ENCODE assay signal across 8 cellular contexts in the genomic region with DNA sequence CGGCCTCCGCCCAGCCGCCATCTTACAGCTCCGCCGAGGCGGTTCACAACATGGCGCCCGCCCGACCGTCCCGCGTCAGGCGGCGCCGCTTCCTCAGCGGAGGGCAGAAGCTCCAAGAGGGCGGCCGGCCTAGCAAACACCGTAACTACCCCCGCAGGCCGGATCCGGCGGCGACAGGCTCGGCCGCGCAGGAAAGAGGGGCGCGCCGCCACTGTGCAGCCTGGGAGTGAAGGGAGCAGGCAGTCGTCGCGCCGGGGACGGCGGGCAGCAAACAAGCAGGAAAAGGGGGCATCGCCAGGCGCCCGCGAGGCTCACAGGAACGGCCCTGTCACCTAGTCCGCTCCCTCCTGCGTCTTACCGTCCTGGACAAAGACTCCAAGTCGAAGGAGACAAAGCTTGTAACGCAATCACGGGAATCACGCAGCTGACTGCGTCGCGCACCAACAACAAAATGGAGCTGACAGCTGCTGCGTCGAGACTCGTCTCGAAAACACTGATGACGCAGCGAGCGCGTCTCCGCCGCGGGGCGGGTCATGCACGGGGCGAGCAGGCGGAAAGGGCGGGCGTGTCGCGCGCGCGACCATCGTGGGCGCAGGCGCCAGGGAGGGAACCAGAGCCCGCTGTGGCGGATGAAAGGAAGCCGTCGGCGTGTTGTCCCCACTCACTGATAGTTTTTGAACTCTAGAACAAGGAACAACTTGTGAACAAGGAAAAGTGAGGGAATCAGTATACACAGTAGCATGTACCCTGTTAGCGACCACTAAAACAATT. TPM values are rescaled to one million over a fixed set of nuclear protein-coding genes. Genes with fewer than 3 reads are reported as not detected.
DNase-seq lines count a peak whose midpoint lies in the region; ATAC-seq and TF ChIP-seq lines count a peak whose summit lies in the region.

Gene CLK1 (minus strand): TSS at position 453 of the 771 bp plus-strand sequence. CDS start 2,796 bp downstream, outside the sequence.

- POLR2A ChIA-PET in activated naive CD8-positive, alpha-beta T cell treated with anti-CD3 and anti-CD28 coated beads, Interleukin-2, amount 10 ng/mL, durations not matched to agents 7 days and 5 days (lab: Charles Lee) = interaction anchor here (0.6 to 4.5 kb wide), 42 partner anchors 9 to 917 kb away, joined by 3 to 108 read pairs (median 6); partner anchors contain the start of genes BZW1, CASP10, CASP8 and CFLAR

- H3K4me3 ChIP-seq in GM12875 (ENCODE audit: low read depth, low read length) (peak within 1 kb of the TSS; percentile 87), SU-DHL-6 (ENCODE audit: insufficient read depth, low read length, poor library complexity, severe bottlenecking) (peak within 1 kb of the TSS; percentile 89), ovary (peak within 1 kb of the TSS; percentile 100), thymus (ENCODE audit: low read length) (peak within 1 kb of the TSS; percentile 81)

- H3K79me2 ChIP-seq in SU-DHL-6 (ENCODE audit: insufficient read depth, low read length) = peaks cover 50% of the 10 kb centered on the region

- peak within 1 kb of the TSS; percentile 57 for H2AFZ ChIP-seq in SU-DHL-6 (ENCODE audit: low read depth, low read length, severe bottlenecking)

- H3K27ac ChIP-seq in SU-DHL-6 (ENCODE audit: low read depth, low read length) (peak within 1 kb of the TSS; percentile 86), ovary (peak within 1 kb of the TSS; percentile 99), thymus (ENCODE audit: low read depth) (peak within 1 kb of the TSS; percentile 99)

- intact Hi-C loops in head of caudate nucleus (cut with DNase I) (loop anchor here (5.0 kb wide), 1 partner anchor 52 kb away; the partner anchor contains the start of gene BZW1), ovary (cut with DNase I) (loop anchor here (2.0 to 10.0 kb wide), 3 partner anchors 50 to 52 kb away; partner anchors contain the start of gene BZW1 (in 3 of the 4))

- H3K4me3 Mint-ChIP-seq in activated naive CD8-positive, alpha-beta T cell treated with anti-CD3 and anti-CD28 coated beads, Interleukin-2, amount 10 ng/mL, durations not matched to agents 7 days and 5 days = peak within 1 kb of the TSS; percentile 96

- H3K36me3 Mint-ChIP-seq in activated naive CD8-positive, alpha-beta T cell treated with anti-CD3 and anti-CD28 coated beads, Interleukin-2, amount 10 ng/mL, durations not matched to agents 7 days and 5 days = peaks cover 40% of the 10 kb centered on the region

- H3K9ac ChIP-seq in SU-DHL-6 (ENCODE audit: low read length) = peak within 1 kb of the TSS; percentile 97

- H3K36me3 ChIP-seq in SU-DHL-6 (ENCODE audit: low read length) (peaks cover 30% of the 10 kb centered on the region), ovary (no peaks in the 10 kb centered on the region), thymus (ENCODE audit: control insufficient read depth, insufficient read depth) (peaks cover 3% of the 10 kb centered on the region)

- WGBS in ovary, 3 donors = 0 to 1% (median 0%) methylated on average over 76 to 82 of the region's 82 CpGs
- under 1% methylated on average over 82 of the region's 82 CpGs for WGBS in thymus

- peaks cover 28% of the 10 kb centered on the region for H4K20me1 ChIP-seq in SU-DHL-6 (ENCODE audit: low read depth, low read length)

- no peaks in the 10 kb centered on the region for H3K27me3 ChIP-seq in SU-DHL-6 (ENCODE audit: low read length)
- H3K27me3 ChIP-seq in ovary = no peaks in the 10 kb centered on the region
- no peaks in the 10 kb centered on the region for H3K27me3 ChIP-seq in thymus (ENCODE audit: control insufficient read depth, insufficient read depth)

- H3K9me3 ChIP-seq in SU-DHL-6 (ENCODE audit: insufficient read depth, low read length) (no peaks in the 10 kb centered on the region), ovary (no peaks in the 10 kb centered on the region), thymus (ENCODE audit: control insufficient read depth) (no peaks in the 10 kb centered on the region)

- peaks cover 27% of the 10 kb centered on the region for H3K4me1 Mint-ChIP-seq in activated naive CD8-positive, alpha-beta T cell treated with anti-CD3 and anti-CD28 coated beads, Interleukin-2, amount 10 ng/mL, durations not matched to agents 7 days and 5 days

- H3K27me3 Mint-ChIP-seq in activated naive CD8-positive, alpha-beta T cell treated with anti-CD3 and anti-CD28 coated beads, Interleukin-2, amount 10 ng/mL, durations not matched to agents 7 days and 5 days = no peaks in the 10 kb centered on the region

- H3K27ac Mint-ChIP-seq in activated naive CD8-positive, alpha-beta T cell treated with anti-CD3 and anti-CD28 coated beads, Interleukin-2, amount 10 ng/mL, durations not matched to agents 7 days and 5 days = peak within 1 kb of the TSS; percentile 98

- peak; percentile 50 for TF ChIP-seq EP300 in ovary (IDR thresholded peaks at IDR 0.05)

- TF ChIP-seq CTCF in GM12875 (IDR thresholded peaks at IDR 0.05; ENCODE audit: borderline replicate concordance, insufficient read depth, low read depth, low read length) = no peak
- no peak for TF ChIP-seq CTCF in SU-DHL-6 (IDR thresholded peaks at IDR 0.05; ENCODE audit: insufficient read depth, low read length, poor library complexity, severe bottlenecking)
- peak in 2 of 3 donors; percentile 4 to 27 for TF ChIP-seq CTCF in ovary (IDR thresholded peaks at IDR 0.05)

- TF ChIP-seq POLR2A in ovary (IDR thresholded peaks at IDR 0.05) = peak; percentile 100

- no peaks in the 10 kb centered on the region for H3K9me2 ChIP-seq in SU-DHL-6 (replicated peaks; ENCODE audit: insufficient read depth, low read length)

- DNase-seq in NCI-H1417 (lab: John Stamatoyannopoulos, UW) = peak; percentile 85 to 95 (median 93)
- peak; percentile 95 for DNase-seq in activated naive CD8-positive, alpha-beta T cell treated with anti-CD3 and anti-CD28 coated beads, Interleukin-2, amount 10 ng/mL, durations not matched to agents 7 days and 5 days
- DNase-seq in head of caudate nucleus = peak; percentile 90 to 98 (median 96)
- peak; percentile 97 to 98 (median 98) for DNase-seq in ovary

- peaks cover 15% of the 10 kb centered on the region for H3F3A ChIP-seq in SU-DHL-6 (ENCODE audit: insufficient read depth)

- H3K4me2 ChIP-seq in SU-DHL-6 (ENCODE audit: low read depth, low read length, poor library complexity, severe bottlenecking) = peak within 1 kb of the TSS; percentile 89

- peak; percentile 86 for ATAC-seq in HG02763 (IDR thresholded peaks at IDR 0.05; ENCODE audit: unreplicated experiment)
- peak; percentile 79 for ATAC-seq in activated naive CD8-positive, alpha-beta T cell treated with anti-CD3 and anti-CD28 coated beads, Interleukin-2, amount 10 ng/mL, durations not matched to agents 7 days and 5 days (ENCODE audit: low read depth)

- H3K4me1 ChIP-seq in ovary (ENCODE audit: insufficient read depth) (peaks cover 11% of the 10 kb centered on the region), thymus (ENCODE audit: control insufficient read depth, insufficient read depth, low read length) (no peaks in the 10 kb centered on the region)

- H3K9me3 Mint-ChIP-seq in activated naive CD8-positive, alpha-beta T cell treated with anti-CD3 and anti-CD28 coated beads, Interleukin-2, amount 10 ng/mL, durations not matched to agents 7 days and 5 days = no peaks in the 10 kb centered on the region

RNA-seq across cellular contexts. Expression of gene CLK1, which starts in this region (rescaled TPM):
- total RNA-seq in activated naive CD8-positive, alpha-beta T cell treated with anti-CD3 and anti-CD28 coated beads, Interleukin-2, amount 10 ng/mL, durations not matched to agents 7 days and 5 days = 100 to 1,000 TPM; 204 to 228 TPM
- 100 to 1,000 TPM in 6 of 7 donors, 10 to 100 TPM in 1; 88.3 to 266 (median 131) TPM for total RNA-seq in ovary
- polyA plus RNA-seq in ovary (100 to 1,000 TPM; 112 to 157 TPM), thymus (1,486 TPM)

Comparison
In these comparisons a context has a peak if more than half of its experiments do, and no peak if none do; other contexts are left out.
1. Peak in every context shown above with its lines: DNase-seq, ATAC-seq, H3K4me3 ChIP-seq and H3K27ac ChIP-seq.
2. CTCF ChIP-seq: peak in ovary (2 of 3); none in GM12875 (single experiment) and SU-DHL-6 (single experiment).